ENCODE assay signal across 9 cellular contexts in genomic region chr9:130847306-130848217, GRCh38. TPM values are rescaled to one million over a fixed set of nuclear protein-coding genes. Genes with fewer than 3 reads are reported as not detected.
A peak's percentile ranks its signal among the peaks of the same experiment; 100 is the strongest.
DNase-seq lines count a peak whose midpoint lies in the region; ATAC-seq and TF ChIP-seq lines count a peak whose summit lies in the region.
"Had no signal": no experiment of that assay in that cellular context is flagged by ENCODE, and none has a peak within 500 bp of the region (broad histone marks: within the 10 kb centered on the region; RNA-seq: fewer than 3 reads in every experiment).

No MANE protein-coding gene starts in this region.

- H3K4me3 Mint-ChIP-seq in naive thymus-derived CD4-positive, alpha-beta T cell, result no peak overlapping the region
- no peak overlapping the region for H3K4me3 Mint-ChIP-seq in T-cell
- H3K4me3 Mint-ChIP-seq: central memory CD8-positive, alpha-beta T cell had no signal

- H3K9me3 ChIP-seq in thymus (ENCODE audit: control insufficient read depth), result no peaks in the 10 kb centered on the region
- no peaks in the 10 kb centered on the region for H3K9me3 ChIP-seq in naive thymus-derived CD4-positive, alpha-beta T cell (ENCODE audit: control insufficient read depth in 2 of 3, low read length in 3 of 3)
- no peaks in the 10 kb centered on the region for H3K9me3 ChIP-seq in HAP-1

- POLR2A ChIA-PET in naive thymus-derived CD4-positive, alpha-beta T cell (lab: Charles Lee), result no interaction called here
- POLR2A ChIA-PET in T-cell (lab: Charles Lee), result no interaction called here

- peak; percentile 29 for ATAC-seq in left colon
- ATAC-seq in naive thymus-derived CD4-positive, alpha-beta T cell, result no peak
- ATAC-seq in HG03108 (IDR thresholded peaks at IDR 0.05; ENCODE audit: unreplicated experiment), result no peak
- no peak for ATAC-seq in T-cell (replicated peaks in 1 of 4)

- in situ Hi-C loops in HAP-1 (cut with MboI; ENCODE audit: low sequenced_read_pairs), result no loop called here

- no peaks in the 10 kb centered on the region for H3K36me3 Mint-ChIP-seq in naive thymus-derived CD4-positive, alpha-beta T cell
- no peaks in the 10 kb centered on the region for H3K36me3 Mint-ChIP-seq in T-cell

- no peaks in the 10 kb centered on the region for H3K36me3 ChIP-seq in thymus (ENCODE audit: control insufficient read depth, insufficient read depth)
- no peaks in the 10 kb centered on the region for H3K36me3 ChIP-seq in naive thymus-derived CD4-positive, alpha-beta T cell (ENCODE audit: control insufficient read depth in 2 of 3, insufficient read depth in 3 of 3, low read length in 3 of 3)
- H3K36me3 ChIP-seq in HAP-1 (replicated peaks), result no peaks in the 10 kb centered on the region

- CTCF ChIA-PET in naive thymus-derived CD4-positive, alpha-beta T cell (lab: Charles Lee), result no interaction called here
- CTCF ChIA-PET in T-cell (lab: Charles Lee), result interaction anchor here in 1 of 2 donors (0.6 kb wide), 1 partner anchor 11 kb away, joined by 3 read pairs; no protein-coding TSS in a partner anchor

- no peaks in the 10 kb centered on the region for H3K9me3 Mint-ChIP-seq in naive thymus-derived CD4-positive, alpha-beta T cell
- no peaks in the 10 kb centered on the region for H3K9me3 Mint-ChIP-seq in T-cell
- H3K9me3 Mint-ChIP-seq: central memory CD8-positive, alpha-beta T cell had no signal

- H3K4me1 Mint-ChIP-seq in naive thymus-derived CD4-positive, alpha-beta T cell, result peaks cover 10 to 41% (median 22%) of the 10 kb centered on the region in 7 donors
- peaks cover 20 to 27% (median 20%) of the 10 kb centered on the region in 3 donors for H3K4me1 Mint-ChIP-seq in T-cell

- peak; percentile 99 for DNase-seq in LHCN-M2 (ENCODE audit: low read depth)
- DNase-seq in coronary artery (ENCODE audit: low spot score), result peak; percentile 92
- DNase-seq in left colon, result peak in 1 of 2 donors; percentile 63
- no peak for DNase-seq in naive thymus-derived CD4-positive, alpha-beta T cell
- DNase-seq in T-cell, result no peak
- no peak for DNase-seq in HAP-1 (ENCODE audit: low spot score in 2 of 2)

- no peak for TF ChIP-seq CTCF in coronary artery (IDR thresholded peaks at IDR 0.05)

- H3K27me3 Mint-ChIP-seq in naive thymus-derived CD4-positive, alpha-beta T cell, result no peaks in the 10 kb centered on the region
- H3K27me3 Mint-ChIP-seq in T-cell, result no peaks in the 10 kb centered on the region
- H3K27me3 Mint-ChIP-seq: central memory CD8-positive, alpha-beta T cell had no signal

- peak overlapping the region in 2 of 9 donors; percentile 11 to 60 for H3K27ac Mint-ChIP-seq in naive thymus-derived CD4-positive, alpha-beta T cell
- peak overlapping the region in 1 of 2 donors; percentile 52 for H3K27ac Mint-ChIP-seq in T-cell

- H3K27me3 ChIP-seq in thymus (ENCODE audit: control insufficient read depth, insufficient read depth), result no peaks in the 10 kb centered on the region
- H3K27me3 ChIP-seq in naive thymus-derived CD4-positive, alpha-beta T cell (ENCODE audit: control insufficient read depth in 2 of 2, insufficient read depth in 2 of 2, low read length in 2 of 2), result no peaks in the 10 kb centered on the region
- no peaks in the 10 kb centered on the region for H3K27me3 ChIP-seq in HAP-1 (ENCODE audit: low read depth)

- peak overlapping the region; percentile 66 for H3K4me3 ChIP-seq in coronary artery
- H3K4me3 ChIP-seq in thymus (ENCODE audit: low read length), result no peak overlapping the region
- H3K4me3 ChIP-seq in naive thymus-derived CD4-positive, alpha-beta T cell (ENCODE audit: low read length), result no peak overlapping the region
- H3K4me3 ChIP-seq in HAP-1, result no peak overlapping the region

- H3K4me1 ChIP-seq in thymus (ENCODE audit: control insufficient read depth, insufficient read depth, low read length), result no peaks in the 10 kb centered on the region
- no peaks in the 10 kb centered on the region for H3K4me1 ChIP-seq in naive thymus-derived CD4-positive, alpha-beta T cell (ENCODE audit: control insufficient read depth in 2 of 2, insufficient read depth in 2 of 2, low read length in 2 of 2)
- H3K4me1 ChIP-seq in HAP-1, result no peaks in the 10 kb centered on the region

- 91% methylated on average over 13 of the region's 13 CpGs for WGBS in thymus

- H3K27ac ChIP-seq in coronary artery (peak overlapping the region; percentile 87 to 99), thymus (ENCODE audit: low read depth) (peak overlapping the region; percentile 15)
- H3K27ac ChIP-seq in naive thymus-derived CD4-positive, alpha-beta T cell (ENCODE audit: low read depth, low read length), result no peak overlapping the region

- intact Hi-C loops in left colon (cut with DNase I, micrococcal nuclease), result no loop called here
- intact Hi-C loops in naive thymus-derived CD4-positive, alpha-beta T cell (cut with micrococcal nuclease), result no loop called here

RNA-seq across cellular contexts. Expression of gene ABL1, which starts 12.5 kb away (rescaled TPM):
- 63.4 and 70.9 TPM in 2 replicates for total RNA-seq in LHCN-M2 (2014; rRNA removed)
- 51.8 TPM for polyA plus RNA-seq in LHCN-M2 (2012)
- total RNA-seq in left colon, result 10 to 100 TPM; 79.0 to 93.9 TPM
- polyA plus RNA-seq in thymus, result 21.1 TPM
- total RNA-seq in naive thymus-derived CD4-positive, alpha-beta T cell, result 10 to 100 TPM; 32.1 to 41.0 (median 39.5) TPM
- 10 to 100 TPM in 1 of 2 donors, 1 to 10 TPM in 1; 8.4 to 15.8 TPM for polyA plus RNA-seq in naive thymus-derived CD4-positive, alpha-beta T cell
- total RNA-seq in T-cell, result 10 to 100 TPM; 33.3 to 40.0 (median 37.7) TPM

RNA-seq across cellular contexts. Expression of gene QRFP, which starts 49.0 kb away (rescaled TPM):
- total RNA-seq in LHCN-M2 (2014; rRNA removed) (not detected in 2 replicates), left colon (not detected), T-cell (not detected)
- polyA plus RNA-seq in LHCN-M2 (2012), result 0.52 TPM
- polyA plus RNA-seq in thymus, result 0.21 TPM
- not detected for total RNA-seq in naive thymus-derived CD4-positive, alpha-beta T cell
- not detected for polyA plus RNA-seq in naive thymus-derived CD4-positive, alpha-beta T cell

Comparison
In these comparisons a context has a peak if more than half of its experiments do, and no peak if none do; other contexts are left out.
1. DNase-seq: peak in LHCN-M2 (single experiment) and coronary artery (single experiment); none in naive thymus-derived CD4-positive, alpha-beta T cell (0 of 9), T-cell (0 of 34) and HAP-1 (0 of 2).